In the genomic region with DNA sequence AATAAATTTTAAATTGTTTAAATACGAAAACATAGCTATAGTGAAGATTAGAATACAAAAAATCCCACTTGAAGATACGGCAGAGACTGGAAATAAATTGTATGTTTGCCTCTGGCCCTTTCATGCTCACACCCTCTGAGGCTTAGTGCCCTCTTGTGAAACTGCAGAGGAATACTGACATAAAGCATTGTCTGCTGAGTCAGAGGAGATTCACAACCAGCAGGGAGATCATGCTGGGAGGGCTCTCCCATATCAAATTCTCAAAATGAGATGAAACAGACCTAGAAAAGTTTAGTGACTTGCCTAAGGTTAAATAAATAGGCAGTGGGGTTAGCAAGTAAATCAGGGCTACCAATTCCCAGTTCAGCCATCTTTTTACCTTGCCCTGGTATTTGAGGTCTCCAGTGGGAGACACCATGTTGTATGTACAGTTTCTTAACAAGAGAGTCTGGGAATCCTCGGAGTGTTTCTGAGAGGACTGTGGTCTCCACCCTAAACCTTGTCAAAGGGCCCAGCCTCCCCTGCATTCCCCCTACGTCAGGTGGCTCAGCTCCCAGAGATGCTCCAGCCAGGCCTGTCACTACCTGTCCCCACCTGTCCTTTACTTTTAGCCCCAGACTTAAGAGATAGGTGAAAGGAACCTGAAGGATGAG, we compare ENCODE assay signal across 7 cellular contexts.
A peak's percentile ranks its signal among the peaks of the same experiment; 100 is the strongest.
DNase-seq lines count a peak whose midpoint lies in the region; ATAC-seq, FAIRE-seq and TF ChIP-seq lines count a peak whose summit lies in the region.

No MANE protein-coding gene starts in this region.

- FAIRE-seq in GM12891 (lab: Jason Lieb, UNC): peak; percentile 31

- peak; percentile 86 for ATAC-seq in omental fat pad (ENCODE audit: low FRiP score)
- no peak for ATAC-seq in GM18498 (IDR thresholded peaks at IDR 0.05; ENCODE audit: unreplicated experiment)

- no peak for TF ChIP-seq POLR2A in GM12891 (IDR thresholded peaks at IDR 0.05; ENCODE audit: low read depth, low read length)

- no peak for TF ChIP-seq CTCF in omental fat pad (IDR thresholded peaks at IDR 0.05)

- DNase-seq in GM12891 (ENCODE audit: insufficient read length, low spot score) (no peak), NCI-H146 treated with DMSO at 0.1 percent for 48 hours (lab: John Stamatoyannopoulos, UW; ENCODE audit: unreplicated experiment) (peak; percentile 25), dedifferentiated amniotic fluid mesenchymal stem cell (ENCODE audit: extremely low spot score) (peak; percentile 73), omental fat pad (ENCODE audit: low spot score) (no peak), hippocampal formation (lab: John Stamatoyannopoulos, UW) (no peak), SHP77 treated with DMSO at 0.1 percent for 48 hours (lab: John Stamatoyannopoulos, UW) (no peak)

TF ChIP-seq in GM12891, 5 proteins besides CTCF, POLR2A, EP300 and RAD21:
- TF ChIP-seq TAF1 (IDR thresholded peaks at IDR 0.05; ENCODE audit: low read depth, low read length) (no peak), SPI1 (IDR thresholded peaks at IDR 0.05; ENCODE audit: low read depth, low read length) (no peak), PAX5 (IDR thresholded peaks at IDR 0.05; ENCODE audit: insufficient read depth, low read length, severe bottlenecking) (no peak), POLR2AphosphoS5 (IDR thresholded peaks at IDR 0.05; ENCODE audit: low read depth, low read length) (no peak)

Comparison
In these comparisons a context has a peak if more than half of its experiments do, and no peak if none do; other contexts are left out.
1. DNase-seq: peak in NCI-H146 treated with DMSO at 0.1 percent for 48 hours (single experiment) and dedifferentiated amniotic fluid mesenchymal stem cell (single experiment); none in GM12891 (single experiment), omental fat pad (single experiment), hippocampal formation (0 of 2) and SHP77 treated with DMSO at 0.1 percent for 48 hours (single experiment).